ENCODE assay signal across 21 cellular contexts in genomic region chr1:198267921-198268320, GRCh38.
DNase-seq lines count a peak whose midpoint lies in the region; ATAC-seq and TF ChIP-seq lines count a peak whose summit lies in the region.
"Had no signal": no experiment of that assay in that cellular context is flagged by ENCODE, and none has a peak within 500 bp of the region (broad histone marks: within the 10 kb centered on the region; RNA-seq: fewer than 3 reads in every experiment).

No MANE protein-coding gene starts in this region.

- H3K27ac ChIP-seq in IMR-90 (ENCODE audit: insufficient read depth, low read length) (peak overlapping the region; percentile 71), brain microvascular endothelial cell (peak overlapping the region; percentile 82)
- H3K27ac ChIP-seq: body of pancreas, upper lobe of right lung had no signal

- no peak overlapping the region for H3K4me3 ChIP-seq in IMR-90 (ENCODE audit: insufficient read depth, low read depth, low read length)
- H3K4me3 ChIP-seq in brain microvascular endothelial cell (ENCODE audit: low read depth, low read length), result no peak overlapping the region
- no peak overlapping the region for H3K4me3 ChIP-seq in kidney epithelial cell (ENCODE audit: low read depth, low read length)
- H3K4me3 ChIP-seq: body of pancreas, upper lobe of right lung had no signal

- BruUV-seq in IMR-90 (replicated peaks; lab: Mats Ljungman, UMichigan), result no TSS peak

- ATAC-seq in IMR-90 (ENCODE audit: low read depth), result peak; percentile 71
- ATAC-seq in GM18867 (IDR thresholded peaks at IDR 0.05; ENCODE audit: unreplicated experiment), result no peak
- no peak for ATAC-seq in GM21825 (IDR thresholded peaks at IDR 0.05; ENCODE audit: unreplicated experiment)
- no peak for ATAC-seq in GM21786 (IDR thresholded peaks at IDR 0.05; ENCODE audit: unreplicated experiment)
- ATAC-seq: body of pancreas; HepG2; natural killer cell treated with Interleukin-12 subunit alpha and Interleukin-12 subunit beta and Interleukin-15 and Interleukin-18, amount 100 ng/mL, for 72 hours; upper lobe of right lung had no signal

- no peaks in the 10 kb centered on the region for H3K27me3 Mint-ChIP-seq in endothelial cell (ENCODE audit: unreplicated experiment)
- H3K27me3 Mint-ChIP-seq: natural killer cell treated with Interleukin-12 subunit alpha and Interleukin-12 subunit beta and Interleukin-15 and Interleukin-18, amount 100 ng/mL, for 72 hours had no signal

- intact Hi-C loops in IMR-90 (cut with micrococcal nuclease), result no loop called here

- no peaks in the 10 kb centered on the region; the same call in 1 of the 2 replicates for H3K9me3 ChIP-seq in IMR-90 (ENCODE audit: control insufficient read depth, insufficient read depth, low read length)
- H3K9me3 ChIP-seq: body of pancreas, upper lobe of right lung had no signal

- in situ Hi-C loops in IMR-90 (cut with MboI; ENCODE audit: low sequenced_read_pairs), result loop anchor here (10.0 kb wide), 1 partner anchor 177 kb away; no protein-coding TSS in a partner anchor
- in situ Hi-C loops in brain microvascular endothelial cell (cut with HindIII; ENCODE audit: low pct_ligation_motif_present, low sequenced_read_pairs), result no loop called here

- peak overlapping the region; percentile 89; the same call in 1 of the 2 replicates for H3K4me2 ChIP-seq in IMR-90 (ENCODE audit: low read depth, low read length)

- H3K9me1 ChIP-seq in IMR-90 (ENCODE audit: insufficient read depth, low read length), result no peaks in the 10 kb centered on the region

- CTCF ChIA-PET in IMR-90 (lab: Yijun Ruan, JAX), result no interaction called here

- peak overlapping the region; percentile 30; the same call in 1 of the 2 replicates for H3K9ac ChIP-seq in IMR-90 (ENCODE audit: low read depth, low read length)

- H3K56ac ChIP-seq in IMR-90 (ENCODE audit: extremely low read depth, insufficient read depth, low read length), result peak overlapping the region; percentile 67

- WGBS in IMR-90 (ENCODE audit: extremely low coverage in 2 of 2, insufficient read length in 1 of 2), 2 experiments, result no CpG with 5 or more reads among the region's 4 CpGs

- H4K8ac ChIP-seq in IMR-90 (ENCODE audit: low read depth in 2 of 2, low read length in 2 of 2), result peak overlapping the region; percentile 55 to 81

- peak overlapping the region; percentile 96 for H2BK20ac ChIP-seq in IMR-90 (ENCODE audit: low read depth, low read length)

- H3K79me1 ChIP-seq in IMR-90 (ENCODE audit: low read depth in 1 of 2, low read length in 2 of 2), result peaks cover 12 to 46% of the 10 kb centered on the region in 2 experiments

- dilution Hi-C loops in IMR-90 (cut with HindIII; ENCODE audit: low sequenced_read_pairs, unreplicated experiment), result no loop called here

- peak overlapping the region; percentile 71; the same call in 2 of the 3 replicates for H2BK15ac ChIP-seq in IMR-90 (ENCODE audit: low read depth, low read length)

- peak overlapping the region; percentile 99; the same call in 1 of the 2 replicates for H3K18ac ChIP-seq in IMR-90 (ENCODE audit: low read depth, low read length)

- no peak overlapping the region for H2AFZ ChIP-seq in IMR-90 (replicated peaks; ENCODE audit: low read length, poor library complexity)

- peaks cover 13% of the 10 kb centered on the region for H3K4me1 ChIP-seq in IMR-90 (ENCODE audit: control insufficient read depth, insufficient read depth, low read length)

- no peak for TF ChIP-seq RAD21 in IMR-90 (IDR thresholded peaks at IDR 0.05; ENCODE audit: low read length)

- H3K27me3 ChIP-seq in IMR-90 (ENCODE audit: control insufficient read depth, insufficient read depth, low read length) (no peaks in the 10 kb centered on the region), brain microvascular endothelial cell (replicated peaks) (no peaks in the 10 kb centered on the region), kidney epithelial cell (ENCODE audit: control insufficient read depth, insufficient read depth, low read length) (no peaks in the 10 kb centered on the region)
- H3K27me3 ChIP-seq: body of pancreas, upper lobe of right lung had no signal

- peak overlapping the region; percentile 96 for H2BK5ac ChIP-seq in IMR-90 (ENCODE audit: low read depth, low read length, poor library complexity, severe bottlenecking)

- POLR2A ChIA-PET in IMR-90 (lab: Charles Lee; ENCODE audit: unreplicated experiment), result interaction anchor here (0.6 kb wide), 1 partner anchor 166 kb away, joined by 9 read pairs; no protein-coding TSS in a partner anchor

- H4K5ac ChIP-seq in IMR-90 (ENCODE audit: low read depth, low read length), result peak overlapping the region; percentile 92; the same call in 1 of the 2 replicates

- H3K9me3 Mint-ChIP-seq in endothelial cell (ENCODE audit: unreplicated experiment), result no peaks in the 10 kb centered on the region
- H3K9me3 Mint-ChIP-seq: natural killer cell treated with Interleukin-12 subunit alpha and Interleukin-12 subunit beta and Interleukin-15 and Interleukin-18, amount 100 ng/mL, for 72 hours had no signal

- no peak overlapping the region for H3K4me3 Mint-ChIP-seq in endothelial cell (ENCODE audit: unreplicated experiment)
- H3K4me3 Mint-ChIP-seq: natural killer cell treated with Interleukin-12 subunit alpha and Interleukin-12 subunit beta and Interleukin-15 and Interleukin-18, amount 100 ng/mL, for 72 hours had no signal

- peak overlapping the region; percentile 86 for H4K91ac ChIP-seq in IMR-90 (ENCODE audit: insufficient read depth, low read depth, low read length)

- H2AK9ac ChIP-seq in IMR-90 (replicated peaks; ENCODE audit: low read depth, low read length, poor library complexity), result no peak overlapping the region

- H3K36me3 ChIP-seq in IMR-90 (ENCODE audit: control insufficient read depth, insufficient read depth, low read length), result peaks cover 4% of the 10 kb centered on the region; the same call in 1 of the 2 replicates
- H3K36me3 ChIP-seq in brain microvascular endothelial cell (replicated peaks), result peaks cover 3% of the 10 kb centered on the region
- H3K36me3 ChIP-seq in kidney epithelial cell (ENCODE audit: control insufficient read depth, insufficient read depth, low read length), result no peaks in the 10 kb centered on the region
- H3K36me3 ChIP-seq: upper lobe of right lung had no signal

- TF ChIP-seq POLR2A in IMR-90 (IDR thresholded peaks at IDR 0.05; ENCODE audit: low read depth, low read length), result no peak

- no peaks in the 10 kb centered on the region for H4K20me1 ChIP-seq in IMR-90 (ENCODE audit: insufficient read depth, low read length)

- H3K36me3 Mint-ChIP-seq in endothelial cell (ENCODE audit: low read depth, unreplicated experiment), result no peaks in the 10 kb centered on the region
- H3K36me3 Mint-ChIP-seq: natural killer cell treated with Interleukin-12 subunit alpha and Interleukin-12 subunit beta and Interleukin-15 and Interleukin-18, amount 100 ng/mL, for 72 hours had no signal

- peak overlapping the region; percentile 81 for H3K14ac ChIP-seq in IMR-90 (replicated peaks; ENCODE audit: low read depth, low read length)

- H3K4ac ChIP-seq in IMR-90 (ENCODE audit: low read depth, low read length), result peak overlapping the region; percentile 88

- peak overlapping the region; percentile 93 for H2BK120ac ChIP-seq in IMR-90 (ENCODE audit: low read depth, low read length)

- H3K27ac Mint-ChIP-seq in endothelial cell (ENCODE audit: unreplicated experiment), result no peak overlapping the region
- H3K27ac Mint-ChIP-seq: natural killer cell treated with Interleukin-12 subunit alpha and Interleukin-12 subunit beta and Interleukin-15 and Interleukin-18, amount 100 ng/mL, for 72 hours had no signal

- peaks cover 11% of the 10 kb centered on the region for H3K4me1 Mint-ChIP-seq in endothelial cell (ENCODE audit: unreplicated experiment)

- DNase-seq in A172 (ENCODE audit: low spot score) (peak; percentile 85), IMR-90 (peak; percentile 86), brain microvascular endothelial cell (peak; percentile 37), kidney epithelial cell (ENCODE audit: low read depth) (peak; percentile 12), endothelial cell (ENCODE audit: low spot score) (no peak)
- DNase-seq: ACHN; activated CD4-positive, alpha-beta T cell treated with anti-CD3 and anti-CD28 coated beads, Interleukin-2, amount 50 U/mL, for 1 hour; activated T-cell treated with anti-CD3 and anti-CD28 coated beads, Interleukin-2, amount 50 U/mL, for 48 hours; body of pancreas; COR-L47; effector CD8-positive, alpha-beta T cell; left cardiac atrium; NCI-H2107; stimulated activated CD4-positive, alpha-beta T cell treated with anti-CD3 and anti-CD28 coated beads, Interleukin-4, amount 100 ng/mL, for 1 hour; T-helper 9 cell; upper lobe of right lung had no signal

- H3K23ac ChIP-seq in IMR-90 (ENCODE audit: low read depth, low read length), result peak overlapping the region; percentile 73

- TF ChIP-seq CTCF in IMR-90 (conservative IDR thresholded peaks at IDR 0.05; ENCODE audit: low read depth, low read length), result no peak
- no peak for TF ChIP-seq CTCF in brain microvascular endothelial cell (IDR thresholded peaks at IDR 0.05; ENCODE audit: low read depth, low read length, missing control alignments)
- TF ChIP-seq CTCF in kidney epithelial cell (IDR thresholded peaks at IDR 0.05; ENCODE audit: insufficient read depth, low read length, poor library complexity, severe bottlenecking), result no peak
- no peak for TF ChIP-seq CTCF in endothelial cell (IDR thresholded peaks at IDR 0.05; ENCODE audit: unreplicated experiment)

- peak overlapping the region; percentile 66 for H2AK5ac ChIP-seq in IMR-90 (ENCODE audit: low read depth, low read length)

TF ChIP-seq in IMR-90, 13 proteins besides CTCF, POLR2A, EP300 and RAD21 (continues in another document):
- TF ChIP-seq USF2 (IDR thresholded peaks at IDR 0.05; ENCODE audit: low read depth, low read length), result no peak
- TF ChIP-seq RCOR1 (IDR thresholded peaks at IDR 0.05; ENCODE audit: insufficient replicate concordance, low read length), result no peak
- TF ChIP-seq CHD1 (IDR thresholded peaks at IDR 0.05; ENCODE audit: low read depth, low read length), result no peak
- TF ChIP-seq ELK1 (IDR thresholded peaks at IDR 0.05; ENCODE audit: borderline replicate concordance, low read depth, low read length), result no peak
